18 cellular contexts compared by ENCODE assay signal in the genomic region with DNA sequence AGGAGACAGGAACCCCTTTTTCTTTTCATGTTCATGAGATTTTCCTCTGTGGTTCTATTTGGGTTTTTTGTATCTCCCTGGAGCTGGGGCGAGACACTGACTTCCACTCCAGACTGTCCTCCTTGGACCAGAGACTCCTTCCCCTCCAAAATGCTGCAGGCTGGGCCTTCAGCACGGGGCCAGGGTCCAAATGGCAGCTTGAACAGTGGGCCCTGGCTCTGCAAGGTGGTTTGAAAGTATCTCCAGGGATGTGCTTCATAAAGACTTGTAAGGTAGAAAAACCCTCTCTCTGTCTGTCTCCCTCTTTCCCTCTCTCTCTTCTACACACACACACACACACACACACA.
A peak's percentile ranks its signal among the peaks of the same experiment; 100 is the strongest.
DNase-seq lines count a peak whose midpoint lies in the region; ATAC-seq, FAIRE-seq and TF ChIP-seq lines count a peak whose summit lies in the region.
"Had no signal": no experiment of that assay in that cellular context is flagged by ENCODE, and none has a peak within 500 bp of the region (broad histone marks: within the 10 kb centered on the region; RNA-seq: fewer than 3 reads in every experiment).

No MANE protein-coding gene starts in this region.

- no peak overlapping the region for H2AFZ ChIP-seq in IMR-90 (replicated peaks; ENCODE audit: low read length, poor library complexity)
- H2AFZ ChIP-seq in H1 (ENCODE audit: low read length) = no peak overlapping the region
- H2AFZ ChIP-seq in neuronal stem cell (ENCODE audit: low read length) = no peak overlapping the region

- H3K79me2 ChIP-seq in H1 (ENCODE audit: control insufficient read depth in 1 of 2, insufficient read depth in 2 of 2, low read length in 2 of 2) = no peaks in the 10 kb centered on the region; a peak in 1 of 4 replicates

- H3K9ac ChIP-seq in IMR-90 (ENCODE audit: low read depth, low read length) (no peak overlapping the region; the same call in 1 of the 2 replicates), H1 (replicated peaks in 1 of 4; ENCODE audit: extremely low read depth in 1 of 4, low read depth in 3 of 4, low read length in 3 of 4) (no peak overlapping the region), neuronal stem cell (ENCODE audit: low read depth, low read length, poor library complexity) (peak overlapping the region; percentile 68), stomach smooth muscle (ENCODE audit: low read length in 2 of 2) (peak overlapping the region in 1 of 2 donors; percentile 62)

- POLR2A ChIA-PET in IMR-90 (lab: Charles Lee; ENCODE audit: unreplicated experiment) (no interaction called here), H1 (lab: Charles Lee; ENCODE audit: partially characterized antibody) (interaction anchor here (0.9 kb wide), 1 partner anchor 51 kb away, joined by 3 read pairs; no protein-coding TSS in a partner anchor)

- H2BK5ac ChIP-seq in IMR-90 (ENCODE audit: low read depth, low read length, poor library complexity, severe bottlenecking) (peak overlapping the region; percentile 25), H1 (ENCODE audit: low read depth, low read length) (peak overlapping the region; percentile 84), neuronal stem cell (ENCODE audit: low read length) (no peak overlapping the region)

- no peak for FAIRE-seq in H1 (lab: Jason Lieb, UNC)

- dilution Hi-C loops in IMR-90 (cut with HindIII; ENCODE audit: low sequenced_read_pairs, unreplicated experiment) = no loop called here

- in situ Hi-C loops in IMR-90 (cut with MboI; ENCODE audit: low sequenced_read_pairs) = no loop called here

- WGBS in IMR-90 (ENCODE audit: extremely low coverage in 2 of 2, insufficient read length in 1 of 2), 2 experiments = no CpG with 5 or more reads among the region's 2 CpGs
- 89% methylated on average over 2 of the region's 2 CpGs; no CpG with 5 or more reads in 1 of the 2 experiments for WGBS in H1 (ENCODE audit: extremely low coverage in 1 of 2, insufficient coverage in 1 of 2, insufficient read length in 1 of 2, insufficient replicate concordance in 2 of 2, low coverage in 1 of 2, low lambda C conversion rate in 2 of 2, missing lambda C conversion rate in 1 of 2), 2 experiments
- no CpG with 5 or more reads among the region's 2 CpGs for WGBS in neuronal stem cell (ENCODE audit: extremely low coverage in 2 of 2, insufficient read length in 2 of 2, insufficient replicate concordance in 1 of 2), 2 donors

- DNase-seq in IMR-90 = no peak
- peak in 1 of 2 experiments; percentile 29 for DNase-seq in H1 (ENCODE audit: low read depth in 1 of 2, low spot score in 2 of 2)
- DNase-seq in neuronal stem cell (ENCODE audit: low spot score) = no peak
- DNase-seq in putamen (ENCODE audit: low spot score) = no peak
- DNase-seq in DMS53 (lab: John Stamatoyannopoulos, UW) = no peak
- no peak for DNase-seq in cerebellum (ENCODE audit: low spot score)
- DNase-seq: activated CD4-positive, alpha-beta T cell treated with anti-CD3 and anti-CD28 coated beads, Interleukin-2, amount 10 ng/mL, durations not matched to agents 7 days and 5 days; activated CD8-positive, alpha-beta memory T cell treated with anti-CD3 and anti-CD28 coated beads, Interleukin-2, amount 50 U/mL, for 4 hours; activated effector memory CD4-positive, alpha-beta T cell treated with Interleukin-2 at 50 U/mL for 16 hours; central memory CD4-positive, alpha-beta T cell; esophagus squamous epithelium; NCI-H774; OCI-M1; SHP77; stimulated activated CD8-positive, alpha-beta memory T cell treated with anti-CD3 and anti-CD28 coated beads, Interleukin-4, amount 100 ng/mL, for 48 hours had no signal

- H3K23ac ChIP-seq in IMR-90 (ENCODE audit: low read depth, low read length) (no peak overlapping the region), H1 (ENCODE audit: insufficient read length) (no peak overlapping the region), neuronal stem cell (ENCODE audit: low read depth, low read length, poor library complexity) (no peak overlapping the region)

- H2BK120ac ChIP-seq in IMR-90 (ENCODE audit: low read depth, low read length) (peak overlapping the region; percentile 44), H1 (replicated peaks; ENCODE audit: low read depth, low read length) (no peak overlapping the region), neuronal stem cell (ENCODE audit: low read depth, low read length) (no peak overlapping the region)

- H4K20me1 ChIP-seq in IMR-90 (ENCODE audit: insufficient read depth, low read length) = no peaks in the 10 kb centered on the region; the same call in 1 of the 2 replicates
- H4K20me1 ChIP-seq in H1 (replicated peaks in 1 of 2; ENCODE audit: control insufficient read depth in 1 of 2, insufficient read depth in 2 of 2, low read length in 2 of 2) = peaks cover 0 to 5% of the 10 kb centered on the region in 2 experiments

- H4K8ac ChIP-seq in IMR-90 (ENCODE audit: low read depth in 2 of 2, low read length in 2 of 2) (peak overlapping the region; percentile 66 to 85; a peak in 2 of 4 replicates), H1 (ENCODE audit: extremely low read depth, insufficient read depth, low read length) (peak overlapping the region; percentile 7; the same call in 1 of the 2 replicates), neuronal stem cell (ENCODE audit: low read depth, low read length) (no peak overlapping the region)

- BruUV-seq in IMR-90 (replicated peaks; lab: Mats Ljungman, UMichigan) = no TSS peak

- peak overlapping the region; percentile 27; the same call in 1 of the 2 replicates for H2AK5ac ChIP-seq in IMR-90 (ENCODE audit: low read depth, low read length)
- H2AK5ac ChIP-seq in H1 (ENCODE audit: low read depth, low read length) = no peak overlapping the region
- H2AK5ac ChIP-seq in neuronal stem cell (ENCODE audit: low read depth, low read length) = no peak overlapping the region

- TF ChIP-seq RAD21 in IMR-90 (IDR thresholded peaks at IDR 0.05; ENCODE audit: low read length) = no peak
- TF ChIP-seq RAD21 in H1 (IDR thresholded peaks at IDR 0.05 in 1 of 2, conservative IDR thresholded peaks at IDR 0.05 in 1 of 2; ENCODE audit: low read depth in 2 of 2, low read length in 2 of 2) = no peak

- H3K27me3 ChIP-seq in IMR-90 (ENCODE audit: control insufficient read depth, insufficient read depth, low read length) (no peaks in the 10 kb centered on the region; the same call in 1 of the 2 replicates), H1 (replicated peaks in 1 of 4; ENCODE audit: control insufficient read depth in 3 of 4, extremely low read depth in 1 of 4, insufficient read depth in 3 of 4, low read length in 3 of 4) (no peaks in the 10 kb centered on the region), neuronal stem cell (ENCODE audit: control insufficient read depth in 3 of 3, insufficient read depth in 3 of 3, low read depth in 1 of 3, low read length in 3 of 3) (no peaks in the 10 kb centered on the region), stomach smooth muscle (ENCODE audit: control insufficient read depth in 1 of 2, insufficient read depth in 2 of 2, low read length in 2 of 2) (no peaks in the 10 kb centered on the region)
- H3K27me3 ChIP-seq: esophagus squamous epithelium had no signal

- no peak overlapping the region for H3K4me2 ChIP-seq in IMR-90 (ENCODE audit: low read depth, low read length)
- H3K4me2 ChIP-seq in H1 (ENCODE audit: insufficient read depth in 1 of 2, low read depth in 2 of 2, low read length in 2 of 2) = no peak overlapping the region
- H3K4me2 ChIP-seq in neuronal stem cell (ENCODE audit: insufficient read depth, low read length, poor library complexity, severe bottlenecking) = no peak overlapping the region

- TF ChIP-seq POLR2A in IMR-90 (IDR thresholded peaks at IDR 0.05; ENCODE audit: low read depth, low read length) (no peak), H1 (IDR thresholded peaks at IDR 0.05; ENCODE audit: control extremely low read depth in 1 of 2, low read depth in 2 of 2, low read length in 2 of 2) (no peak)

- H3K14ac ChIP-seq in IMR-90 (replicated peaks; ENCODE audit: low read depth, low read length) (peak overlapping the region; percentile 50; the same call in 1 of the 2 replicates), H1 (ENCODE audit: insufficient read length) (no peak overlapping the region), neuronal stem cell (ENCODE audit: low read length) (no peak overlapping the region)

- no peaks in the 10 kb centered on the region for H3K79me1 ChIP-seq in IMR-90 (ENCODE audit: low read depth in 1 of 2, low read length in 2 of 2)
- H3K79me1 ChIP-seq in H1 (ENCODE audit: low read depth, low read length) = peaks cover 4% of the 10 kb centered on the region; the same call in 1 of the 2 replicates
- peaks cover 9% of the 10 kb centered on the region for H3K79me1 ChIP-seq in neuronal stem cell (ENCODE audit: low read depth, low read length)

- H3K18ac ChIP-seq in IMR-90 (ENCODE audit: low read depth, low read length) (peak overlapping the region; percentile 68; the same call in 1 of the 2 replicates), H1 (ENCODE audit: extremely low read depth, low read length) (no peak overlapping the region), neuronal stem cell (ENCODE audit: low read length) (peak overlapping the region; percentile 84)

- H2BK12ac ChIP-seq in H1 (ENCODE audit: low read depth, low read length) (0 out of 2 replicates have a peak overlapping the region, but pooled peaks have one; percentile 12), neuronal stem cell (ENCODE audit: low read length) (no peak overlapping the region)

- H3K27ac ChIP-seq in IMR-90 (ENCODE audit: insufficient read depth, low read length) (no peak overlapping the region), H1 (ENCODE audit: low read depth, low read length) (no peak overlapping the region), neuronal stem cell (replicated peaks; ENCODE audit: low read length) (no peak overlapping the region), stomach smooth muscle (ENCODE audit: low read length) (peak overlapping the region; percentile 87)

- H2BK20ac ChIP-seq in IMR-90 (ENCODE audit: low read depth, low read length) (peak overlapping the region; percentile 59), H1 (ENCODE audit: low read length) (no peak overlapping the region)

- H3K9me3 ChIP-seq in IMR-90 (ENCODE audit: control insufficient read depth, insufficient read depth, low read length) (no peaks in the 10 kb centered on the region), H1 (ENCODE audit: insufficient read depth in 2 of 2, low read depth in 1 of 2, low read length in 1 of 2) (no peaks in the 10 kb centered on the region), neuronal stem cell (replicated peaks in 1 of 2; ENCODE audit: control insufficient read depth in 2 of 2, insufficient read depth in 1 of 2, low read depth in 1 of 2, low read length in 2 of 2) (peaks cover 0 to 2% of the 10 kb centered on the region in 2 donors), stomach smooth muscle (ENCODE audit: control insufficient read depth in 2 of 2, low read length in 2 of 2) (no peaks in the 10 kb centered on the region)
- H3K9me3 ChIP-seq: esophagus squamous epithelium had no signal

- ATAC-seq in IMR-90 (ENCODE audit: low read depth) (no peak), GM18520 (IDR thresholded peaks at IDR 0.05; ENCODE audit: unreplicated experiment) (no peak)
- ATAC-seq: natural killer cell treated with Interleukin-12 subunit alpha and Interleukin-12 subunit beta and Interleukin-15 and Interleukin-18, amount 100 ng/mL, for 72 hours had no signal

- no peak overlapping the region for H3K4me3 ChIP-seq in IMR-90 (ENCODE audit: insufficient read depth, low read depth, low read length)
- no peak overlapping the region for H3K4me3 ChIP-seq in H1 (ENCODE audit: extremely low read depth in 1 of 4, insufficient read depth in 2 of 4, low read depth in 3 of 4, low read length in 4 of 4)
- no peak overlapping the region for H3K4me3 ChIP-seq in neuronal stem cell (ENCODE audit: low read length in 2 of 2)
- no peak overlapping the region for H3K4me3 ChIP-seq in stomach smooth muscle (ENCODE audit: low read length in 2 of 2)
- H3K4me3 ChIP-seq: esophagus squamous epithelium had no signal

- CTCF ChIA-PET in IMR-90 (lab: Yijun Ruan, JAX) = no interaction called here
- CTCF ChIA-PET in H1 (lab: Charles Lee; ENCODE audit: partially characterized antibody) = interaction anchor here (2.8 kb wide), 1 partner anchor 27 kb away, joined by 8 read pairs; no protein-coding TSS in a partner anchor

- H2AK9ac ChIP-seq in IMR-90 (replicated peaks; ENCODE audit: low read depth, low read length, poor library complexity) = no peak overlapping the region

- TF ChIP-seq EP300 in H1 (IDR thresholded peaks at IDR 0.05; ENCODE audit: borderline replicate concordance in 1 of 2, low read depth in 2 of 2, low read length in 2 of 2) = no peak

- no peak overlapping the region for H3K56ac ChIP-seq in IMR-90 (ENCODE audit: extremely low read depth, insufficient read depth, low read length)
- H3K56ac ChIP-seq in H1 (replicated peaks; ENCODE audit: insufficient read length, low read depth, low read length) = no peak overlapping the region

- H3K4ac ChIP-seq in IMR-90 (ENCODE audit: low read depth, low read length) (peak overlapping the region; percentile 76), H1 (replicated peaks; ENCODE audit: insufficient read length, low read depth, low read length) (no peak overlapping the region), neuronal stem cell (ENCODE audit: low read length) (no peak overlapping the region)

- intact Hi-C loops in IMR-90 (cut with micrococcal nuclease) = loop anchor here (2.0 kb wide), 1 partner anchor 19 kb away; no protein-coding TSS in a partner anchor

- peak overlapping the region; percentile 15; the same call in 1 of the 2 replicates for H4K5ac ChIP-seq in IMR-90 (ENCODE audit: low read depth, low read length)
- H4K5ac ChIP-seq in H1 (ENCODE audit: insufficient read length, low read depth, low read length) = no peak overlapping the region

- H3K4me1 ChIP-seq in IMR-90 (ENCODE audit: control insufficient read depth, insufficient read depth, low read length) = peaks cover 16% of the 10 kb centered on the region
- peaks cover 0 to 16% (median 10%) of the 10 kb centered on the region in 4 experiments; a peak in 6 of 7 replicates for H3K4me1 ChIP-seq in H1 (replicated peaks in 1 of 4; ENCODE audit: control insufficient read depth in 3 of 4, insufficient read depth in 4 of 4, low read length in 3 of 4)
- peaks cover 8 to 18% of the 10 kb centered on the region in 2 donors for H3K4me1 ChIP-seq in neuronal stem cell (ENCODE audit: control insufficient read depth in 2 of 2, insufficient read depth in 1 of 2, low read depth in 1 of 2, low read length in 2 of 2)
- H3K4me1 ChIP-seq in stomach smooth muscle (ENCODE audit: control insufficient read depth, insufficient read depth, low read length) = peaks cover 26% of the 10 kb centered on the region

- peaks cover 9% of the 10 kb centered on the region; the same call in 1 of the 2 replicates for H3K9me1 ChIP-seq in IMR-90 (ENCODE audit: insufficient read depth, low read length)

- H3K36me3 ChIP-seq in IMR-90 (ENCODE audit: control insufficient read depth, insufficient read depth, low read length) = no peaks in the 10 kb centered on the region
- no peaks in the 10 kb centered on the region for H3K36me3 ChIP-seq in H1 (ENCODE audit: control insufficient read depth in 2 of 4, insufficient read depth in 4 of 4, low read length in 3 of 4)
- H3K36me3 ChIP-seq in neuronal stem cell (replicated peaks in 1 of 2; ENCODE audit: control insufficient read depth in 2 of 2, insufficient read depth in 2 of 2, low read length in 2 of 2) = peaks cover 6 to 49% of the 10 kb centered on the region in 2 donors
- H3K36me3 ChIP-seq in stomach smooth muscle (ENCODE audit: control insufficient read depth in 2 of 2, insufficient read depth in 2 of 2, low read length in 2 of 2) = peaks cover 0 to 2% of the 10 kb centered on the region in 2 donors
- H3K36me3 ChIP-seq: esophagus squamous epithelium had no signal

- peak overlapping the region; percentile 79; the same call in 1 of the 2 replicates for H4K91ac ChIP-seq in IMR-90 (ENCODE audit: insufficient read depth, low read depth, low read length)
- no peak overlapping the region for H4K91ac ChIP-seq in H1 (replicated peaks; ENCODE audit: insufficient read length, low read length)
- H4K91ac ChIP-seq in neuronal stem cell (ENCODE audit: low read depth, low read length, poor library complexity) = peak overlapping the region; percentile 85

- H3K23me2 ChIP-seq in H1 (ENCODE audit: low read depth, low read length) = peaks cover 6% of the 10 kb centered on the region

- TF ChIP-seq CTCF in IMR-90 (conservative IDR thresholded peaks at IDR 0.05; ENCODE audit: low read depth, low read length) = no peak
- TF ChIP-seq CTCF in H1 (IDR thresholded peaks at IDR 0.05; ENCODE audit: control extremely low read depth in 1 of 3, insufficient read depth in 1 of 3, low read depth in 1 of 3, low read length in 3 of 3) = no peak

- H2BK15ac ChIP-seq in IMR-90 (ENCODE audit: low read depth, low read length) (peak overlapping the region; percentile 86; the same call in 2 of the 3 replicates), H1 (ENCODE audit: low read length) (0 out of 2 replicates have a peak overlapping the region, but pooled peaks have one; percentile 81), neuronal stem cell (ENCODE audit: low read length) (no peak overlapping the region)
